ENCODE assay signal across 8 cellular contexts in genomic region chr12:106137456-106138278, GRCh38. TPM values are rescaled to one million over a fixed set of nuclear protein-coding genes. Genes with fewer than 3 reads are reported as not detected.
DNase-seq lines count a peak whose midpoint lies in the region; ATAC-seq and TF ChIP-seq lines count a peak whose summit lies in the region.

No MANE protein-coding gene starts in this region.

- in situ Hi-C loops in Panc1 (cut with HindIII; ENCODE audit: low pct_unique_long_range_greater_than_20kb, low sequenced_read_pairs), result no loop called here

- H3K4me1 ChIP-seq in CD8-positive, alpha-beta memory T cell (ENCODE audit: insufficient read depth, low read length), result peaks cover 5% of the 10 kb centered on the region
- H3K4me1 ChIP-seq in Panc1 (ENCODE audit: control insufficient read depth, insufficient read depth, low read length), result peaks cover 66% of the 10 kb centered on the region
- peaks cover 37 to 82% (median 74%) of the 10 kb centered on the region in 4 donors for H3K4me1 ChIP-seq in esophagus muscularis mucosa
- peaks cover 55% of the 10 kb centered on the region for H3K4me1 ChIP-seq in osteoblast (ENCODE audit: insufficient read depth, low read length)
- peaks cover 14% of the 10 kb centered on the region for H3K4me1 ChIP-seq in effector memory CD4-positive, alpha-beta T cell (ENCODE audit: control insufficient read depth, insufficient read depth, low read length, poor library complexity, severe bottlenecking)

- no peaks in the 10 kb centered on the region for H3K9me3 ChIP-seq in CD8-positive, alpha-beta memory T cell (ENCODE audit: low read length)
- H3K9me3 ChIP-seq in Panc1 (ENCODE audit: control insufficient read depth, insufficient read depth, low read depth, low read length), result no peaks in the 10 kb centered on the region
- no peaks in the 10 kb centered on the region for H3K9me3 ChIP-seq in esophagus muscularis mucosa
- no peaks in the 10 kb centered on the region for H3K9me3 ChIP-seq in osteoblast (ENCODE audit: low read depth, low read length)
- H3K9me3 ChIP-seq in effector memory CD4-positive, alpha-beta T cell (ENCODE audit: control insufficient read depth, low read length), result no peaks in the 10 kb centered on the region

- TF ChIP-seq POLR2A in esophagus muscularis mucosa (IDR thresholded peaks at IDR 0.05; ENCODE audit: low read depth), result no peak

- H3K27ac ChIP-seq in CD8-positive, alpha-beta memory T cell (ENCODE audit: low read depth, low read length), result no peak overlapping the region
- H3K27ac ChIP-seq in Panc1 (ENCODE audit: low read length), result peak overlapping the region; percentile 96
- H3K27ac ChIP-seq in esophagus muscularis mucosa (replicated peaks in 1 of 4), result peak overlapping the region; percentile 87 to 96 (median 93)
- no peak overlapping the region for H3K27ac ChIP-seq in osteoblast (ENCODE audit: low read depth, low read length)
- H3K27ac ChIP-seq in effector memory CD4-positive, alpha-beta T cell (ENCODE audit: insufficient read depth, low read length, poor library complexity, severe bottlenecking), result no peak overlapping the region

- ATAC-seq in Panc1 (no peak), HG02981 (IDR thresholded peaks at IDR 0.05; ENCODE audit: unreplicated experiment) (no peak)

- peak overlapping the region; percentile 65 to 89 (median 77) for H3K4me3 Mint-ChIP-seq in CD8-positive, alpha-beta memory T cell

- WGBS in esophagus muscularis mucosa, result 32% methylated on average over 14 of the region's 15 CpGs

- no peaks in the 10 kb centered on the region for H3K36me3 Mint-ChIP-seq in CD8-positive, alpha-beta memory T cell

- POLR2A ChIA-PET in CD8-positive, alpha-beta memory T cell (lab: Charles Lee), result no interaction called here
- POLR2A ChIA-PET in Panc1 (lab: Charles Lee), result no interaction called here

- H3K79me2 ChIP-seq in osteoblast (ENCODE audit: insufficient read depth, low read length), result peaks cover 65% of the 10 kb centered on the region

- H2AFZ ChIP-seq in osteoblast (ENCODE audit: low read length), result peak overlapping the region; percentile 37

- H3K27ac Mint-ChIP-seq in CD8-positive, alpha-beta memory T cell, result peak overlapping the region in 1 of 8 donors; percentile 5

- intact Hi-C loops in Panc1 (cut with micrococcal nuclease; ENCODE audit: unreplicated experiment), result loop anchor here (2.0 to 10.0 kb wide), 5 partner anchors 67 to 433 kb away; partner anchors contain the start of gene CKAP4
- intact Hi-C loops in esophagus muscularis mucosa (cut with DNase I), result loop anchor here (5.0 kb wide), 1 partner anchor 715 kb away; no protein-coding TSS in a partner anchor

- peak overlapping the region; percentile 88 for H3K4me2 ChIP-seq in osteoblast (ENCODE audit: insufficient read depth, low read length)

- peaks cover 33% of the 10 kb centered on the region for H3K27me3 ChIP-seq in CD8-positive, alpha-beta memory T cell (ENCODE audit: insufficient read depth, low read length, poor library complexity, severe bottlenecking)
- no peaks in the 10 kb centered on the region for H3K27me3 ChIP-seq in Panc1 (ENCODE audit: control insufficient read depth, insufficient read depth, low read length)
- H3K27me3 ChIP-seq in esophagus muscularis mucosa, result peaks cover 0 to 14% (median 0%) of the 10 kb centered on the region in 4 donors
- H3K27me3 ChIP-seq in osteoblast (ENCODE audit: insufficient read depth, low read length), result no peaks in the 10 kb centered on the region
- peaks cover 36% of the 10 kb centered on the region for H3K27me3 ChIP-seq in effector memory CD4-positive, alpha-beta T cell (replicated peaks; ENCODE audit: control insufficient read depth, insufficient read depth, low read length, poor library complexity, severe bottlenecking)

- H4K20me1 ChIP-seq in osteoblast (ENCODE audit: insufficient read depth, low read length), result peaks cover 19% of the 10 kb centered on the region

- no TSS peak for BruUV-seq in Panc1 (replicated peaks; lab: Mats Ljungman, UMichigan)

- no peak for DNase-seq in CD8-positive, alpha-beta memory T cell
- DNase-seq in Panc1 (ENCODE audit: low read depth, low spot score), result no peak
- DNase-seq in esophagus muscularis mucosa (ENCODE audit: extremely low spot score), result no peak
- peak; percentile 90 for DNase-seq in osteoblast (ENCODE audit: insufficient read length, low spot score, missing footprints)
- DNase-seq in COR-L47 (lab: John Stamatoyannopoulos, UW), result no peak
- DNase-seq in effector memory CD4-positive, alpha-beta T cell, result no peak
- no peak for DNase-seq in NK-92 treated with Interleukin-12 subunit alpha and Interleukin-12 subunit beta, amount 100 ng/mL, for 24 hours (lab: John Stamatoyannopoulos, UW)

- H3K9me3 Mint-ChIP-seq in CD8-positive, alpha-beta memory T cell, result peaks cover 0 to 2% (median 0%) of the 10 kb centered on the region in 5 donors

- CTCF ChIA-PET in CD8-positive, alpha-beta memory T cell (lab: Charles Lee), result interaction anchor here (1.4 to 3.1 kb wide), 6 partner anchors 11 to 719 kb away, joined by 3 to 21 read pairs (median 11); no protein-coding TSS in a partner anchor
- CTCF ChIA-PET in Panc1 (lab: Charles Lee), result interaction anchor here (0.7 to 3.3 kb wide), 6 partner anchors 9 to 717 kb away, joined by 3 to 20 read pairs (median 4); no protein-coding TSS in a partner anchor

- no peaks in the 10 kb centered on the region for H3K36me3 ChIP-seq in CD8-positive, alpha-beta memory T cell (ENCODE audit: insufficient read depth, low read length)
- H3K36me3 ChIP-seq in Panc1 (ENCODE audit: control insufficient read depth, insufficient read depth, low read length) (no peaks in the 10 kb centered on the region; the same call in 1 of the 2 replicates), esophagus muscularis mucosa (no peaks in the 10 kb centered on the region), osteoblast (ENCODE audit: insufficient read depth, low read length) (no peaks in the 10 kb centered on the region)
- no peaks in the 10 kb centered on the region for H3K36me3 ChIP-seq in effector memory CD4-positive, alpha-beta T cell (ENCODE audit: control insufficient read depth, insufficient read depth, low read length)

- H3K4me3 ChIP-seq in CD8-positive, alpha-beta memory T cell (ENCODE audit: low read length), result no peak overlapping the region
- H3K4me3 ChIP-seq in Panc1 (ENCODE audit: low read depth in 2 of 2, low read length in 2 of 2) (peak overlapping the region; percentile 54 to 68), esophagus muscularis mucosa (peak overlapping the region; percentile 73 to 86 (median 80)), osteoblast (ENCODE audit: insufficient read depth, low read length) (peak overlapping the region; percentile 83)
- H3K4me3 ChIP-seq in effector memory CD4-positive, alpha-beta T cell (ENCODE audit: insufficient read depth, low read depth, low read length, poor library complexity, severe bottlenecking), result no peak overlapping the region

- TF ChIP-seq CTCF in Panc1 (IDR thresholded peaks at IDR 0.05), result no peak
- no peak for TF ChIP-seq CTCF in esophagus muscularis mucosa (IDR thresholded peaks at IDR 0.05)
- TF ChIP-seq CTCF in osteoblast (IDR thresholded peaks at IDR 0.05; ENCODE audit: extremely low read depth, low read depth, low read length), result no peak

- H3K4me1 Mint-ChIP-seq in CD8-positive, alpha-beta memory T cell, result peaks cover 12 to 32% (median 19%) of the 10 kb centered on the region in 3 donors

- H3K27me3 Mint-ChIP-seq in CD8-positive, alpha-beta memory T cell, result peaks cover 48 to 77% of the 10 kb centered on the region in 2 donors

- no peak for TF ChIP-seq EP300 in esophagus muscularis mucosa (IDR thresholded peaks at IDR 0.05)

RNA-seq across cellular contexts. Expression of gene NUAK1, which starts 1.1 kb away (rescaled TPM):
- not detected for total RNA-seq in CD8-positive, alpha-beta memory T cell
- polyA plus RNA-seq in CD8-positive, alpha-beta memory T cell, result 0.16 TPM
- total RNA-seq in Panc1 (2021; ENCODE audit: unreplicated experiment), result 50.3 TPM
- polyA plus RNA-seq in Panc1 (2012; ENCODE audit: insufficient read length), result 33.2 TPM
- total RNA-seq in esophagus muscularis mucosa, result 10 to 100 TPM in 2 of 4 donors, 1 to 10 TPM in 2; 7.1 to 19.8 (median 10.7) TPM
- 17.1 and 21.7 TPM in 2 replicates for total RNA-seq in osteoblast

Comparison
In these comparisons a context has a peak if more than half of its experiments do, and no peak if none do; other contexts are left out.
1. H3K27ac ChIP-seq: peak in Panc1 (single experiment) and esophagus muscularis mucosa (4 of 4); none in CD8-positive, alpha-beta memory T cell (single experiment), osteoblast (single experiment) and effector memory CD4-positive, alpha-beta T cell (single experiment).
2. H3K4me3 ChIP-seq: peak in Panc1 (2 of 2), esophagus muscularis mucosa (4 of 4) and osteoblast (single experiment); none in CD8-positive, alpha-beta memory T cell (single experiment) and effector memory CD4-positive, alpha-beta T cell (single experiment).
3. RNA of gene NUAK1, which starts 1.1 kb away (total RNA-seq): 50.3 TPM in Panc1 (single experiment), 17.1 to 21.7 TPM in osteoblast and 7.1 to 19.8 TPM in esophagus muscularis mucosa; not detected in CD8-positive, alpha-beta memory T cell; every median in the first group is over 4 times any median in the second.